Comparison of ENCODE assay signal across 11 cellular contexts in the genomic region with DNA sequence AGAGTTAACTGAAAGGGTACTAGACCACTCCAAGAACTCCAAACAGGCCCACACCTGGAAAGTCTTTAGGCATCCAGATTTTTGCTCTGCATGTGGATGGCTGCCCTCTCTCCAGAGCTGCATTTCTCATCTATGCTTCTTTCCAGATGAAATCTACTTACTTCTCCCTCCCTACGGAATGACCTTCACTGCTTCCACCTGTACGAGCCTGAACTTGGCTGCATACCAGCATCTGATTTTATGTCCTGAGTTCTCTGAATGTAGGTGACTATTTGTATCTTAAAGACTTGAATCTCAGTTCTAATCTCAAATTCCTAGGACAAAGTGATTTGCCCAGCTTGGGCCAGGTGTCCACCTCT. TPM values are rescaled to one million over a fixed set of nuclear protein-coding genes. Genes with fewer than 3 reads are reported as not detected.
DNase-seq lines count a peak whose midpoint lies in the region; ATAC-seq and TF ChIP-seq lines count a peak whose summit lies in the region.
"Had no signal": no experiment of that assay in that cellular context is flagged by ENCODE, and none has a peak within 500 bp of the region (broad histone marks: within the 10 kb centered on the region; RNA-seq: fewer than 3 reads in every experiment).

No MANE protein-coding gene starts in this region.

- no peak overlapping the region for H2BK15ac ChIP-seq in mesenchymal stem cell (ENCODE audit: low read depth, poor library complexity, severe bottlenecking)

- H3K36me3 Mint-ChIP-seq in activated naive CD8-positive, alpha-beta T cell treated with anti-CD3 and anti-CD28 coated beads for 36 hours, result peaks cover 28% of the 10 kb centered on the region

- intact Hi-C loops in heart right ventricle (cut with DNase I) (loop anchor here in 3 of 10 donors (5.0 to 10.0 kb wide), 3 partner anchors 37 to 55 kb away; no protein-coding TSS in a partner anchor), right cardiac atrium (cut with DNase I) (loop anchor here in 1 of 4 donors (10.0 kb wide), 1 partner anchor 45 kb away; no protein-coding TSS in a partner anchor), upper lobe of right lung (cut with DNase I) (no loop called here)

- no peak overlapping the region for H3K4me3 ChIP-seq in heart right ventricle
- H3K4me3 ChIP-seq in right cardiac atrium (ENCODE audit: low read length), result no peak overlapping the region
- peak overlapping the region in 1 of 2 experiments; percentile 34 for H3K4me3 ChIP-seq in mesenchymal stem cell (ENCODE audit: insufficient read depth in 1 of 2, low read depth in 1 of 2, low read length in 2 of 2)
- H3K4me3 ChIP-seq in upper lobe of right lung, result no peak overlapping the region

- peak overlapping the region; percentile 39 for H3K9ac ChIP-seq in mesenchymal stem cell (ENCODE audit: low read length)

- H3K27ac ChIP-seq in heart right ventricle, result peak overlapping the region in 7 of 10 donors; percentile 2 to 64 (median 26)
- no peak overlapping the region for H3K27ac ChIP-seq in right cardiac atrium (ENCODE audit: low read length)
- H3K27ac ChIP-seq in mesenchymal stem cell (ENCODE audit: low read length, poor library complexity, severe bottlenecking), result peak overlapping the region; percentile 2
- peak overlapping the region; percentile 26 for H3K27ac ChIP-seq in upper lobe of right lung

- H2BK12ac ChIP-seq in mesenchymal stem cell (ENCODE audit: low read length in 2 of 2), result no peak overlapping the region

- H3K18ac ChIP-seq in mesenchymal stem cell (ENCODE audit: low read depth in 1 of 2, low read length in 2 of 2), result no peak overlapping the region

- ATAC-seq in heart right ventricle (no peak), right cardiac atrium (no peak), upper lobe of right lung (no peak)

- no peak overlapping the region for H2BK120ac ChIP-seq in mesenchymal stem cell (ENCODE audit: low read depth, low read length)

- H3K23ac ChIP-seq in mesenchymal stem cell (ENCODE audit: low read length in 2 of 2), result no peak overlapping the region

- no peak overlapping the region for H2AFZ ChIP-seq in mesenchymal stem cell (ENCODE audit: low read depth, low read length)

- H3K4me1 ChIP-seq in heart right ventricle, result peaks cover 12 to 91% (median 74%) of the 10 kb centered on the region in 9 donors
- H3K4me1 ChIP-seq in right cardiac atrium (ENCODE audit: control insufficient read depth, insufficient read depth, low read length), result peaks cover 14% of the 10 kb centered on the region
- peaks cover 9% of the 10 kb centered on the region for H3K4me1 ChIP-seq in mesenchymal stem cell (ENCODE audit: control insufficient read depth, insufficient read depth, low read depth, low read length)
- peaks cover 54% of the 10 kb centered on the region for H3K4me1 ChIP-seq in upper lobe of right lung

- no peak overlapping the region for H3K4me2 ChIP-seq in mesenchymal stem cell (ENCODE audit: low read length, poor library complexity, severe bottlenecking)

- H3K4me3 Mint-ChIP-seq in activated naive CD8-positive, alpha-beta T cell treated with anti-CD3 and anti-CD28 coated beads for 36 hours, result no peak overlapping the region

- no peak overlapping the region for H3K14ac ChIP-seq in mesenchymal stem cell (ENCODE audit: low read length in 2 of 2)

- H3K36me3 ChIP-seq in heart right ventricle, result peaks cover 0 to 17% (median 0%) of the 10 kb centered on the region in 9 donors
- peaks cover 6 to 17% of the 10 kb centered on the region in 2 experiments for H3K36me3 ChIP-seq in mesenchymal stem cell (ENCODE audit: control insufficient read depth in 1 of 2, insufficient read depth in 2 of 2, low read depth in 1 of 2, low read length in 2 of 2)
- H3K36me3 ChIP-seq in upper lobe of right lung, result peaks cover 13% of the 10 kb centered on the region

- H4K8ac ChIP-seq in mesenchymal stem cell (ENCODE audit: low read length), result no peak overlapping the region

- no peaks in the 10 kb centered on the region for H3K9me3 ChIP-seq in heart right ventricle
- H3K9me3 ChIP-seq in right cardiac atrium (ENCODE audit: control insufficient read depth, low read length), result no peaks in the 10 kb centered on the region
- H3K9me3 ChIP-seq in mesenchymal stem cell (ENCODE audit: control insufficient read depth, low read length), result no peaks in the 10 kb centered on the region
- H3K9me3 ChIP-seq in upper lobe of right lung, result no peaks in the 10 kb centered on the region

- H4K91ac ChIP-seq in mesenchymal stem cell (ENCODE audit: low read length), result no peak overlapping the region

- H2BK5ac ChIP-seq in mesenchymal stem cell (ENCODE audit: low read depth, low read length, poor library complexity, severe bottlenecking), result no peak overlapping the region

- DNase-seq in heart right ventricle (no peak), right cardiac atrium (no peak), mesenchymal stem cell (no peak), upper lobe of right lung (no peak), NCI-H1048 (lab: John Stamatoyannopoulos, UW) (no peak), NCI-H748 treated with DMSO at 0.1 percent for 48 hours (lab: John Stamatoyannopoulos, UW) (no peak), NCI-H1417 (lab: John Stamatoyannopoulos, UW) (no peak)
- no peak for DNase-seq in activated naive CD8-positive, alpha-beta T cell treated with anti-CD3 and anti-CD28 coated beads for 36 hours
- DNase-seq: effector memory CD4-positive, alpha-beta T cell; NCI-H1092 treated with DMSO at 0.1 percent for 48 hours; NK-92 treated with Interleukin-12 subunit alpha and Interleukin-12 subunit beta, amount 100 ng/mL, for 24 hours had no signal

- peaks cover 62% of the 10 kb centered on the region for H3K4me1 Mint-ChIP-seq in activated naive CD8-positive, alpha-beta T cell treated with anti-CD3 and anti-CD28 coated beads for 36 hours

- no peak overlapping the region for H2AK5ac ChIP-seq in mesenchymal stem cell (ENCODE audit: low read length, severe bottlenecking)

- no peak for TF ChIP-seq CTCF in heart right ventricle (IDR thresholded peaks at IDR 0.05)
- TF ChIP-seq CTCF in upper lobe of right lung (IDR thresholded peaks at IDR 0.05), result no peak

- no peak overlapping the region for H3K4ac ChIP-seq in mesenchymal stem cell (ENCODE audit: low read depth in 1 of 2, low read length in 2 of 2)

- H3K27me3 Mint-ChIP-seq in activated naive CD8-positive, alpha-beta T cell treated with anti-CD3 and anti-CD28 coated beads for 36 hours, result no peaks in the 10 kb centered on the region

- H3K27ac Mint-ChIP-seq in activated naive CD8-positive, alpha-beta T cell treated with anti-CD3 and anti-CD28 coated beads for 36 hours, result peak overlapping the region; percentile 34

- H3K9me3 Mint-ChIP-seq in activated naive CD8-positive, alpha-beta T cell treated with anti-CD3 and anti-CD28 coated beads for 36 hours, result peaks cover 1% of the 10 kb centered on the region

- 18 to 37% methylated on average over 2 of the region's 2 CpGs for WGBS in heart right ventricle, 2 donors
- 60% methylated on average over 2 of the region's 2 CpGs for WGBS in right cardiac atrium
- 100% methylated on average over 2 of the region's 2 CpGs for WGBS in mesenchymal stem cell

- H3K27me3 ChIP-seq in heart right ventricle (no peaks in the 10 kb centered on the region), right cardiac atrium (ENCODE audit: control insufficient read depth, insufficient read depth) (no peaks in the 10 kb centered on the region), mesenchymal stem cell (ENCODE audit: control insufficient read depth in 1 of 2, insufficient read depth in 1 of 2, low read length in 2 of 2) (no peaks in the 10 kb centered on the region), upper lobe of right lung (no peaks in the 10 kb centered on the region)

- no peaks in the 10 kb centered on the region for H3K79me1 ChIP-seq in mesenchymal stem cell (replicated peaks; ENCODE audit: low read length, poor library complexity, severe bottlenecking)

RNA-seq across cellular contexts. Expression of gene CELF1, which starts 13.3 kb away (rescaled TPM):
- total RNA-seq in heart right ventricle (10 to 100 TPM; 68.3 to 97.0 (median 87.7) TPM), right cardiac atrium (10 to 100 TPM; 54.8 to 79.8 (median 73.4) TPM), upper lobe of right lung (97.5 TPM)
- polyA plus RNA-seq in heart right ventricle (10 to 100 TPM; 24.4 to 35.8 TPM), right cardiac atrium (26.9 TPM)
- 100 to 1,000 TPM; 155 to 157 TPM for total RNA-seq in activated naive CD8-positive, alpha-beta T cell treated with anti-CD3 and anti-CD28 coated beads for 36 hours
- 44.3 TPM for polyA plus RNA-seq in mesenchymal stem cell (2013, experiment 1 of 2)
- 44.0 TPM for polyA plus RNA-seq in mesenchymal stem cell (2013, experiment 2 of 2)

RNA-seq across cellular contexts. Expression of gene PTPMT1, which starts 25.7 kb away (rescaled TPM):
- total RNA-seq in heart right ventricle, result 10 to 100 TPM; 16.9 to 24.6 (median 21.3) TPM
- polyA plus RNA-seq in heart right ventricle, result 10 to 100 TPM; 36.4 to 66.9 TPM
- 10 to 100 TPM; 13.9 to 17.2 (median 15.3) TPM for total RNA-seq in right cardiac atrium
- 22.5 TPM for polyA plus RNA-seq in right cardiac atrium
- 10 to 100 TPM; 55.6 to 56.6 TPM for total RNA-seq in activated naive CD8-positive, alpha-beta T cell treated with anti-CD3 and anti-CD28 coated beads for 36 hours
- 55.4 TPM for polyA plus RNA-seq in mesenchymal stem cell (2013, experiment 1 of 2)
- polyA plus RNA-seq in mesenchymal stem cell (2013, experiment 2 of 2), result 56.2 TPM
- 75.6 TPM for total RNA-seq in upper lobe of right lung

RNA-seq across cellular contexts. Expression of gene KBTBD4, which starts 39.1 kb away (rescaled TPM):
- 10 to 100 TPM; 13.6 to 21.0 (median 16.2) TPM for total RNA-seq in heart right ventricle
- polyA plus RNA-seq in heart right ventricle, result 1 to 10 TPM; 3.1 to 9.2 TPM
- total RNA-seq in right cardiac atrium, result 10 to 100 TPM; 14.2 to 18.1 (median 14.6) TPM
- polyA plus RNA-seq in right cardiac atrium, result 8.1 TPM
- 10 to 100 TPM; 19.5 to 20.0 TPM for total RNA-seq in activated naive CD8-positive, alpha-beta T cell treated with anti-CD3 and anti-CD28 coated beads for 36 hours
- polyA plus RNA-seq in mesenchymal stem cell (2013, experiment 1 of 2), result 8.3 TPM
- polyA plus RNA-seq in mesenchymal stem cell (2013, experiment 2 of 2), result 8.3 TPM
- total RNA-seq in upper lobe of right lung, result 16.6 TPM

RNA-seq across cellular contexts. Expression of gene NDUFS3, which starts 39.2 kb away (rescaled TPM):
- total RNA-seq in heart right ventricle (100 to 1,000 TPM; 171 to 359 (median 287) TPM), right cardiac atrium (100 to 1,000 TPM; 143 to 189 (median 165) TPM), upper lobe of right lung (76.2 TPM)
- polyA plus RNA-seq in heart right ventricle (100 to 1,000 TPM; 291 to 570 TPM), right cardiac atrium (260 TPM)
- total RNA-seq in activated naive CD8-positive, alpha-beta T cell treated with anti-CD3 and anti-CD28 coated beads for 36 hours, result 100 to 1,000 TPM; 165 to 166 TPM
- 76.5 TPM for polyA plus RNA-seq in mesenchymal stem cell (2013, experiment 1 of 2)
- polyA plus RNA-seq in mesenchymal stem cell (2013, experiment 2 of 2), result 83.4 TPM

RNA-seq across cellular contexts. Expression of gene FAM180B, which starts 46.8 kb away (rescaled TPM):
- 1 to 10 TPM in 1 of 10 donors, under 1 TPM in 4, not detected in 5; 0.19 to 1.0 (median 0.24) TPM for total RNA-seq in heart right ventricle
- polyA plus RNA-seq in heart right ventricle, result under 1 TPM in 1 of 2 donors, not detected in 1; 0.07 TPM
- under 1 TPM in 2 of 4 donors, not detected in 2; 0.17 to 0.32 TPM for total RNA-seq in right cardiac atrium
- polyA plus RNA-seq in right cardiac atrium, result 0.25 TPM
- total RNA-seq in activated naive CD8-positive, alpha-beta T cell treated with anti-CD3 and anti-CD28 coated beads for 36 hours, result not detected
- polyA plus RNA-seq in mesenchymal stem cell (2013, experiment 1 of 2), result not detected
- polyA plus RNA-seq in mesenchymal stem cell (2013, experiment 2 of 2), result not detected
- total RNA-seq in upper lobe of right lung, result not detected
